In genomic region chr6:17610835-17611234, GRCh38 we compare ENCODE assay signal across 15 cellular contexts.
"Had no signal": no experiment of that assay in that cellular context is flagged by ENCODE, and none has a peak within 500 bp of the region (broad histone marks: within the 10 kb centered on the region; RNA-seq: fewer than 3 reads in every experiment).

No MANE protein-coding gene starts in this region.

- FAIRE-seq: endothelial cell of umbilical vein, frontal cortex, kidney had no signal

- H3K27me3 Mint-ChIP-seq: naive thymus-derived CD4-positive, alpha-beta T cell; stimulated activated naive CD8-positive, alpha-beta T cell treated with anti-CD3 and anti-CD28 coated beads, Interleukin-15, Interleukin-2, amounts not matched to agents 100 ng/mL and 50 ng/mL, for 24 hours had no signal

- H3K27ac ChIP-seq: coronary artery, heart right ventricle, lower lobe of right lung had no signal

- H3K4me1 ChIP-seq: lower lobe of right lung had no signal

- H3K4me3 ChIP-seq: coronary artery, heart right ventricle, lower lobe of right lung had no signal

- H3K27me3 ChIP-seq: heart right ventricle had no signal

- ATAC-seq: heart right ventricle; lower lobe of right lung; naive thymus-derived CD4-positive, alpha-beta T cell had no signal

- H3K9me3 ChIP-seq: heart right ventricle, lower lobe of right lung had no signal

- H3K4me3 Mint-ChIP-seq: naive thymus-derived CD4-positive, alpha-beta T cell; stimulated activated naive CD8-positive, alpha-beta T cell treated with anti-CD3 and anti-CD28 coated beads, Interleukin-15, Interleukin-2, amounts not matched to agents 100 ng/mL and 50 ng/mL, for 24 hours had no signal

- H3K27ac Mint-ChIP-seq: stimulated activated naive CD8-positive, alpha-beta T cell treated with anti-CD3 and anti-CD28 coated beads, Interleukin-15, Interleukin-2, amounts not matched to agents 100 ng/mL and 50 ng/mL, for 24 hours had no signal

- DNase-seq: activated CD4-positive, alpha-beta T cell treated with anti-CD3 and anti-CD28 coated beads, Interleukin-2, amount 50 U/mL, for 1 hour; activated T-cell treated with anti-CD3 and anti-CD28 coated beads, Interleukin-2, amount 50 U/mL, for 1 hour; central memory CD4-positive, alpha-beta T cell; effector CD4-positive, alpha-beta T cell; heart right ventricle; kidney; lower lobe of right lung; midbrain; naive thymus-derived CD4-positive, alpha-beta T cell; stimulated activated CD4-positive, alpha-beta T cell treated with anti-CD3 and anti-CD28 coated beads, Interleukin-15, amount 100 ng/mL, for 24 hours; stimulated activated CD4-positive, alpha-beta T cell treated with anti-CD3 and anti-CD28 coated beads, Interleukin-4, amount 100 ng/mL, for 24 hours had no signal

- H3K9me3 Mint-ChIP-seq: naive thymus-derived CD4-positive, alpha-beta T cell; stimulated activated naive CD8-positive, alpha-beta T cell treated with anti-CD3 and anti-CD28 coated beads, Interleukin-15, Interleukin-2, amounts not matched to agents 100 ng/mL and 50 ng/mL, for 24 hours had no signal
